Comparison of ENCODE assay signal across 18 cellular contexts in the genomic region with DNA sequence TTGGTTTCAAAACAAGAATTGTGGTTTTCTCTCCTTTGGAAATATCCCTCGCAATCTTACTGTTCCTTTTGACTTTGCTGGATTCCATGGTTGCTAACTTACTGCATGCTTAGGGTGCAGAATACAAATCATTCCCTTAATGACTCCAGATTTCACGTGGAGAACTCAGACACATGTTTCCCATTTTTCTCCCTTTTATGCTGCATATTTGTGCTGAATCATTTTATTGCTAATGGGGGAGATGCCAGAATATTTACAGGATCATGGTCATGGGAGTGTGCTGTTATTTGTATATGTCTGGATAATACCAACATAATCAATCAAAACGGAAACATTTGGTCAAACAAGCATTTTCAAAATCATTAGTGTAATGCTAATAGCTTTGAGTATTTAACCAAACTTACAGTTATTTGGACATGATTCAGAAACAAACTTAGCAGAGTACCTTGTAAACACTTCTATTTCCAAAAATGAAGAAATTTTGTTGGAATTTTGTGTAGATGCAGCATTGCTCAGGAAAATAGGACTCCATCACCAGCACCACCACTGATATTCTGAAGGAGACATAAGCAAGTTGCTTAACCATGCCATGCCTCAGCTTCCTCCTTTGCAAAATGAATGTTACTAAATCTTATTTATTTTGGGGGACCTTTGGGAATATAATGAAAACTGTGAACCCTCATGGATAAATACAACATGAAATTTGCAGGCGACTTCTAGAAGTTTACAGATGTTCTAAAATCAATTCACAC.
A peak's percentile ranks its signal among the peaks of the same experiment; 100 is the strongest.
DNase-seq lines count a peak whose midpoint lies in the region; ATAC-seq and TF ChIP-seq lines count a peak whose summit lies in the region.
"Had no signal": no experiment of that assay in that cellular context is flagged by ENCODE, and none has a peak within 500 bp of the region (broad histone marks: within the 10 kb centered on the region; RNA-seq: fewer than 3 reads in every experiment).

No MANE protein-coding gene starts in this region.

- H3K27ac Mint-ChIP-seq in HFFc6, result peak overlapping the region; percentile 73
- peak overlapping the region; percentile 29 to 77 (median 32) for H3K27ac Mint-ChIP-seq in nephron
- H3K27ac Mint-ChIP-seq: activated naive CD8-positive, alpha-beta T cell treated with anti-CD3 and anti-CD28 coated beads, Interleukin-2, amount 10 ng/mL, durations not matched to agents 7 days and 5 days; activated T-helper 1 cell treated with anti-CD3 and anti-CD28 coated beads, Interleukin-12 subunit alpha, Interleukin-12 subunit beta, Interleukin-2, Interleukin-4 antibody, amounts not matched to agents 30 ng/mL and 10 ng/mL and 1 ng/mL, durations not matched to agents 14 hours and 24 hours and 36 hours; naive thymus-derived CD4-positive, alpha-beta T cell; progenitor cell of endocrine pancreas had no signal

- H3K4me1 ChIP-seq in esophagus squamous epithelium, result peaks cover 0 to 9% (median 0%) of the 10 kb centered on the region in 3 donors

- no peak overlapping the region for H3K4me3 ChIP-seq in astrocyte of the spinal cord (ENCODE audit: low read depth, low read length)
- H3K4me3 ChIP-seq in esophagus squamous epithelium, result no peak overlapping the region
- H3K4me3 ChIP-seq: cardiac muscle cell had no signal

- TF ChIP-seq CTCF in HFFc6 (IDR thresholded peaks at IDR 0.05), result no peak
- TF ChIP-seq CTCF in astrocyte of the spinal cord (IDR thresholded peaks at IDR 0.05; ENCODE audit: low read depth, low read length), result no peak
- no peak for TF ChIP-seq CTCF in nephron (IDR thresholded peaks at IDR 0.05; ENCODE audit: unreplicated experiment in 3 of 3)
- no peak for TF ChIP-seq CTCF in esophagus squamous epithelium (IDR thresholded peaks at IDR 0.05)

- intact Hi-C loops in esophagus squamous epithelium (cut with DNase I), result no loop called here

- no peaks in the 10 kb centered on the region for H3K36me3 ChIP-seq in esophagus squamous epithelium
- H3K36me3 ChIP-seq: cardiac muscle cell had no signal

- in situ Hi-C loops in astrocyte of the spinal cord (cut with HindIII; ENCODE audit: low sequenced_read_pairs), result no loop called here

- H3K9me3 ChIP-seq in esophagus squamous epithelium, result no peaks in the 10 kb centered on the region

- no peaks in the 10 kb centered on the region; the same call in 1 of the 2 replicates for H3K27me3 Mint-ChIP-seq in HFFc6 (ENCODE audit: insufficient read depth)
- H3K27me3 Mint-ChIP-seq in nephron (ENCODE audit: low read depth), result no peaks in the 10 kb centered on the region
- H3K27me3 Mint-ChIP-seq: activated naive CD8-positive, alpha-beta T cell treated with anti-CD3 and anti-CD28 coated beads, Interleukin-2, amount 10 ng/mL, durations not matched to agents 7 days and 5 days had no signal

- H3K36me3 Mint-ChIP-seq in HFFc6 (ENCODE audit: low read depth) (peaks cover 7% of the 10 kb centered on the region), nephron (ENCODE audit: low read depth) (no peaks in the 10 kb centered on the region)
- H3K36me3 Mint-ChIP-seq: activated naive CD8-positive, alpha-beta T cell treated with anti-CD3 and anti-CD28 coated beads, Interleukin-2, amount 10 ng/mL, durations not matched to agents 7 days and 5 days; naive thymus-derived CD4-positive, alpha-beta T cell had no signal

- H3K4me1 Mint-ChIP-seq in HFFc6 (ENCODE audit: low read depth), result peaks cover 70% of the 10 kb centered on the region
- H3K4me1 Mint-ChIP-seq in nephron, result peaks cover 40% of the 10 kb centered on the region
- H3K4me1 Mint-ChIP-seq: activated naive CD8-positive, alpha-beta T cell treated with anti-CD3 and anti-CD28 coated beads, Interleukin-2, amount 10 ng/mL, durations not matched to agents 7 days and 5 days; naive thymus-derived CD4-positive, alpha-beta T cell had no signal

- TF ChIP-seq POLR2A in esophagus squamous epithelium (IDR thresholded peaks at IDR 0.05), result no peak

- DNase-seq in AG20443 (ENCODE audit: low spot score) (peak; percentile 73), HFFc6 (peak; percentile 91), astrocyte of the spinal cord (ENCODE audit: low read depth, low spot score) (peak; percentile 68), SKM-1 treated with dmso at 0.1 percent for 144 hours (lab: John Stamatoyannopoulos, UW; ENCODE audit: unreplicated experiment) (no peak), esophagus squamous epithelium (lab: John Stamatoyannopoulos, UW) (no peak), hepatic stellate cell (ENCODE audit: low spot score) (no peak)
- DNase-seq: activated naive CD8-positive, alpha-beta T cell treated with anti-CD3 and anti-CD28 coated beads, Interleukin-2, amount 10 ng/mL, durations not matched to agents 7 days and 5 days; naive thymus-derived CD4-positive, alpha-beta T cell; NCI-H187 treated with DMSO at 0.1 percent for 48 hours; NCI-H510A treated with DMSO at 0.1 percent for 48 hours; SIG-M5; T-helper 9 cell had no signal

- WGBS in esophagus squamous epithelium, 2 donors, result 53 to 66% methylated on average over 4 of the region's 4 CpGs

- ATAC-seq in HG02973 (IDR thresholded peaks at IDR 0.05; ENCODE audit: unreplicated experiment), result no peak
- ATAC-seq: naive thymus-derived CD4-positive, alpha-beta T cell had no signal

- no peaks in the 10 kb centered on the region for H3K27me3 ChIP-seq in esophagus squamous epithelium
- H3K27me3 ChIP-seq: cardiac muscle cell had no signal

- H3K9me3 Mint-ChIP-seq in HFFc6, result no peaks in the 10 kb centered on the region
- no peaks in the 10 kb centered on the region for H3K9me3 Mint-ChIP-seq in nephron
- H3K9me3 Mint-ChIP-seq: activated naive CD8-positive, alpha-beta T cell treated with anti-CD3 and anti-CD28 coated beads, Interleukin-2, amount 10 ng/mL, durations not matched to agents 7 days and 5 days; activated T-helper 1 cell treated with anti-CD3 and anti-CD28 coated beads, Interleukin-12 subunit alpha, Interleukin-12 subunit beta, Interleukin-2, Interleukin-4 antibody, amounts not matched to agents 30 ng/mL and 10 ng/mL and 1 ng/mL, durations not matched to agents 14 hours and 24 hours and 36 hours had no signal

- H3K4me3 Mint-ChIP-seq in HFFc6 (peak overlapping the region; percentile 69), nephron (no peak overlapping the region)
- H3K4me3 Mint-ChIP-seq: activated naive CD8-positive, alpha-beta T cell treated with anti-CD3 and anti-CD28 coated beads, Interleukin-2, amount 10 ng/mL, durations not matched to agents 7 days and 5 days; activated T-helper 1 cell treated with anti-CD3 and anti-CD28 coated beads, Interleukin-12 subunit alpha, Interleukin-12 subunit beta, Interleukin-2, Interleukin-4 antibody, amounts not matched to agents 30 ng/mL and 10 ng/mL and 1 ng/mL, durations not matched to agents 14 hours and 24 hours and 36 hours; naive thymus-derived CD4-positive, alpha-beta T cell had no signal

- H3K27ac ChIP-seq in esophagus squamous epithelium, result no peak overlapping the region
- H3K27ac ChIP-seq: C4-2B, cardiac muscle cell had no signal

Comparison
In these comparisons a context has a peak if more than half of its experiments do, and no peak if none do; other contexts are left out.
1. DNase-seq: peak in AG20443 (single experiment), HFFc6 (single experiment) and astrocyte of the spinal cord (single experiment); none in SKM-1 treated with dmso at 0.1 percent for 144 hours (single experiment), esophagus squamous epithelium (single experiment) and hepatic stellate cell (single experiment).